ENCODE assay signal across 1 cellular context in the genomic region with DNA sequence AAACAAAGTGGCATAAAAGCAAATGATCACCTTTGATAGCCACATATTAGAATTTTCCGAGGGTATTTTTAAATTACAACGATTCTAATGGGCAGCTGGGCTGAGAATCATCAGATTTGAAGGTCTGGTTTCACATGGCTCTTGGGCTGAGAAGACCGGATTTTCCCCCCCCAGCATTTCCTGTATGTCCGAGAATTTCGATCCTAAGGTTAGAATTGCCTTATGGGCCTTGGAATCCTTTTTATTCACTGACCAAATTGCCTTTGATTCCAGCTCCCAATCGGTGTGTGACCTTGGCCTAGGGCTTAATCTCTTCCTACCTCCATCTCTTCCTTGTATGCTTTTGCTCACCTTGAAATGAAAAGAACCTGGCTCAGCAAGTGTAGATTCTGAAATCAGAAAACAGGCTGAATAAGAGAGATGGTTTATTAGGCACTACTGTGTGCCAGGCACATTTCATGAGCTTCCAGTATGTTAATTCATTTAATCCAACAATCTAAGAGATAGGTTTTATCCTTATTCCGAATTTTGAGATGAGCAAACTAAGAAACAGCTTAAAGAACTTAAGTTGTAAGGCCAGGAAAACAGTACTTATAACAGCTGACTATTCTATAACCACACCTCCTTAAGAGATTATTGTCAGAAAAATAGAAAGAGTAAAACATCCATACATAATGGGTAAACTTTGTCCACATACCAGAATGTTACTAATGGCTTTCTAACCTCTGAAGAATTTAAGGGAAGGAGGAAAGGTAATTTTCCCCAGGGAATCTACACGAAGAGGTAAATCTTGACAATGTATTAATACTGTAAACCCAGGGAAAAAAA.
A peak's percentile ranks its signal among the peaks of the same experiment; 100 is the strongest.
TF ChIP-seq lines count a peak whose summit lies in the region.

No MANE protein-coding gene starts in this region.

TF ChIP-seq in HepG2, 621 proteins besides CTCF, POLR2A, EP300 and RAD21:
- no peak for TF ChIP-seq ZNF646 (CRISPR knock-in tag; IDR thresholded peaks at IDR 0.05)
- TF ChIP-seq ASH2L (IDR thresholded peaks at IDR 0.05; ENCODE audit: insufficient read length, low read depth, low read length) = peak; percentile 45
- 0 out of 2 replicates have a peak, but pooled peaks have one; percentile 1 for TF ChIP-seq BCL3 (CRISPR knock-in tag; IDR thresholded peaks at IDR 0.05)
- no peak for TF ChIP-seq ZMYM4 (CRISPR knock-in tag; IDR thresholded peaks at IDR 0.05)
- peak; percentile 7; the same call in 1 of the 2 replicates for TF ChIP-seq POLR2AphosphoS5 (IDR thresholded peaks at IDR 0.05; ENCODE audit: low read depth, low read length)
- peak; percentile 40; the same call in 1 of the 2 replicates for TF ChIP-seq KDM5A (IDR thresholded peaks at IDR 0.05; ENCODE audit: borderline replicate concordance, low read length)
- no peak for TF ChIP-seq BRD4 (CRISPR knock-in tag; IDR thresholded peaks at IDR 0.05)
- TF ChIP-seq NCOA1 (CRISPR knock-in tag; IDR thresholded peaks at IDR 0.05) = no peak
- no peak for TF ChIP-seq GABPA (IDR thresholded peaks at IDR 0.05; ENCODE audit: low read depth, low read length)
- TF ChIP-seq GABPA (CRISPR knock-in tag; IDR thresholded peaks at IDR 0.05; ENCODE audit: low read depth) = 0 out of 2 replicates have a peak, but pooled peaks have one; percentile 43
- no peak for TF ChIP-seq ZNF382 (CRISPR knock-in tag; IDR thresholded peaks at IDR 0.05; ENCODE audit: borderline replicate concordance)
- no peak for TF ChIP-seq ZFP62 (CRISPR knock-in tag; IDR thresholded peaks at IDR 0.05)
- no peak for TF ChIP-seq SP5 (CRISPR knock-in tag; IDR thresholded peaks at IDR 0.05; ENCODE audit: borderline replicate concordance, low read depth)
- no peak for TF ChIP-seq ZNF18 (CRISPR knock-in tag; IDR thresholded peaks at IDR 0.05; ENCODE audit: insufficient replicate concordance)
- TF ChIP-seq, protein P1, sequence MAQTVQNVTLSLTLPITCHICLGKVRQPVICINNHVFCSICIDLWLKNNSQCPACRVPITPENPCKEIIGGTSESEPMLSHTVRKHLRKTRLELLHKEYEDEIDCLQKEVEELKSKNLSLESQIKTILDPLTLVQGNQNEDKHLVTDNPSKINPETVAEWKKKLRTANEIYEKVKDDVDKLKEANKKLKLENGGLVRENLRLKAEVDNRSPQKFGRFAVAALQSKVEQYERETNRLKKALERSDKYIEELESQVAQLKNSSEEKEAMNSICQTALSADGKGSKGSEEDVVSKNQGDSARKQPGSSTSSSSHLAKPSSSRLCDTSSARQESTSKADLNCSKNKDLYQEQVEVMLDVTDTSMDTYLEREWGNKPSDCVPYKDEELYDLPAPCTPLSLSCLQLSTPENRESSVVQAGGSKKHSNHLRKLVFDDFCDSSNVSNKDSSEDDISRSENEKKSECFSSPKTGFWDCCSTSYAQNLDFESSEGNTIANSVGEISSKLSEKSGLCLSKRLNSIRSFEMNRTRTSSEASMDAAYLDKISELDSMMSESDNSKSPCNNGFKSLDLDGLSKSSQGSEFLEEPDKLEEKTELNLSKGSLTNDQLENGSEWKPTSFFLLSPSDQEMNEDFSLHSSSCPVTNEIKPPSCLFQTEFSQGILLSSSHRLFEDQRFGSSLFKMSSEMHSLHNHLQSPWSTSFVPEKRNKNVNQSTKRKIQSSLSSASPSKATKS (CRISPR knock-in tag; IDR thresholded peaks at IDR 0.05) = 0 out of 2 replicates have a peak, but pooled peaks have one; percentile 16
- no peak for TF ChIP-seq SKIL (CRISPR knock-in tag; IDR thresholded peaks at IDR 0.05; ENCODE audit: borderline replicate concordance)
